In genomic region chr17:46882666-46883065, GRCh38 we compare ENCODE assay signal across 2 cellular contexts.
TF ChIP-seq lines count a peak whose summit lies in the region.

No MANE protein-coding gene starts in this region.

TF ChIP-seq in IMR-90, 13 proteins besides CTCF, POLR2A, EP300 and RAD21:
- no peak for TF ChIP-seq RFX5 (IDR thresholded peaks at IDR 0.05; ENCODE audit: low read depth, low read length)
- no peak for TF ChIP-seq BHLHE40 (IDR thresholded peaks at IDR 0.05; ENCODE audit: low read depth, low read length)
- TF ChIP-seq FOS (IDR thresholded peaks at IDR 0.05; ENCODE audit: low read depth, low read length) = no peak
- no peak for TF ChIP-seq NFE2L2 (IDR thresholded peaks at IDR 0.05; ENCODE audit: low read depth, low read length)
- TF ChIP-seq CEBPB (IDR thresholded peaks at IDR 0.05; ENCODE audit: low read depth, low read length) = no peak
- TF ChIP-seq MAFK (IDR thresholded peaks at IDR 0.05; ENCODE audit: low read depth, low read length) = no peak
- no peak for TF ChIP-seq MXI1 (IDR thresholded peaks at IDR 0.05; ENCODE audit: borderline replicate concordance, low read depth, low read length)
- TF ChIP-seq SMC3 (IDR thresholded peaks at IDR 0.05; ENCODE audit: low read depth, low read length) = no peak
- no peak for TF ChIP-seq RCOR1 (IDR thresholded peaks at IDR 0.05; ENCODE audit: insufficient replicate concordance, low read length)
- no peak for TF ChIP-seq MAZ (IDR thresholded peaks at IDR 0.05; ENCODE audit: borderline replicate concordance, low read depth, low read length)
- TF ChIP-seq CHD1 (IDR thresholded peaks at IDR 0.05; ENCODE audit: low read depth, low read length) = no peak
- TF ChIP-seq, protein P1, sequence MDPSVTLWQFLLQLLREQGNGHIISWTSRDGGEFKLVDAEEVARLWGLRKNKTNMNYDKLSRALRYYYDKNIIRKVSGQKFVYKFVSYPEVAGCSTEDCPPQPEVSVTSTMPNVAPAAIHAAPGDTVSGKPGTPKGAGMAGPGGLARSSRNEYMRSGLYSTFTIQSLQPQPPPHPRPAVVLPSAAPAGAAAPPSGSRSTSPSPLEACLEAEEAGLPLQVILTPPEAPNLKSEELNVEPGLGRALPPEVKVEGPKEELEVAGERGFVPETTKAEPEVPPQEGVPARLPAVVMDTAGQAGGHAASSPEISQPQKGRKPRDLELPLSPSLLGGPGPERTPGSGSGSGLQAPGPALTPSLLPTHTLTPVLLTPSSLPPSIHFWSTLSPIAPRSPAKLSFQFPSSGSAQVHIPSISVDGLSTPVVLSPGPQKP (IDR thresholded peaks at IDR 0.05; ENCODE audit: borderline replicate concordance, low read depth, low read length) = no peak
- no peak for TF ChIP-seq USF2 (IDR thresholded peaks at IDR 0.05; ENCODE audit: low read depth, low read length)

TF ChIP-seq in K562, 482 proteins besides CTCF, POLR2A, EP300 and RAD21:
- no peak for TF ChIP-seq CBX2 (IDR thresholded peaks at IDR 0.05; ENCODE audit: insufficient read depth, low read length, poor library complexity, severe bottlenecking)
- TF ChIP-seq BHLHE40 (IDR thresholded peaks at IDR 0.05; ENCODE audit: low read length) = peak; percentile 43; the same call in 1 of the 2 replicates
- TF ChIP-seq, protein P2, sequence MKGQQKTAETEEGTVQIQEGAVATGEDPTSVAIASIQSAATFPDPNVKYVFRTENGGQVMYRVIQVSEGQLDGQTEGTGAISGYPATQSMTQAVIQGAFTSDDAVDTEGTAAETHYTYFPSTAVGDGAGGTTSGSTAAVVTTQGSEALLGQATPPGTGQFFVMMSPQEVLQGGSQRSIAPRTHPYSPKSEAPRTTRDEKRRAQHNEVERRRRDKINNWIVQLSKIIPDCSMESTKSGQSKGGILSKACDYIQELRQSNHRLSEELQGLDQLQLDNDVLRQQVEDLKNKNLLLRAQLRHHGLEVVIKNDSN (CRISPR knock-in tag; IDR thresholded peaks at IDR 0.05) = peak; percentile 29; the same call in 1 of the 2 replicates
